ENCODE assay signal across 8 cellular contexts in the genomic region with DNA sequence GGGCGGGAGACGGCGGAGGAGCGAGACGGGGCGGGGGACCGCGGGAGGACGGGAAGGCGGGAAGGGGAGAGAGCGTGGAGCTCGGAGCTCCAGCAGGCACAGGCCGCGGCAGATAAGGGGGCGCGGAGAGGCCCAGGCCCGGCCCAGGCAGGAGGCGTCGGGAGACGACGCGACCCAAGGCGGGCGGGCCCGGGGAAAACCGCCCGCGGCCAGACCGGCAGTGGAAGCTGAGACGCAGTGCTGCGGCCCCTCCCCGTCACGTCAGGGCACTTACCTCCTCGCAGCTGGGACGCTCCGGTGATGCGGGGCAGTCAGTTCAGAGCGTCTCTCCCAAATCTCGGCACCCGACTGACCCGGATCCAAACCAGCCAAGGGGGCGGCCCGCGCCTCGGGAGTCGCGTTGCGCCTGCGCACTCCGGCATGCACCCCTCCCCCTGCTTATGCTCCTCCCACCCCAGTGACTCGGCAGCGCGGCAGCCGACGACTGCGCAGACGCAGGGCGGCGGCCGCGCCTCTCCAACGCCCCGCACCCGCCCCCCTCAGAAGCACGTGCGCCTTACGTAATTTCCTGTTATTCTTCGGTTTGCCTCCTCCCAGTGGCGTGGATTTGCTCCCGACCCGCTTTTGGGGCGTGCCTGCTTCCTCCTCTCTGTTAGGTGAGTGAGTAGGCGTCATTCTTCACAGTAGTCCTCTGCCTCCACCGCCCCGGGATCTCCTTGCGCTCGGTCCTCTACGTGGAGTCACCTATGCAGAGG. TPM values are rescaled to one million over a fixed set of nuclear protein-coding genes. Genes with fewer than 3 reads are reported as not detected.
DNase-seq lines count a peak whose midpoint lies in the region; ATAC-seq and TF ChIP-seq lines count a peak whose summit lies in the region.

A gene (minus strand): TSS at position 350 of the 755 bp plus-strand sequence. CDS start 3,814 bp downstream, outside the sequence.

- ATAC-seq in HG03432 (IDR thresholded peaks at IDR 0.05; ENCODE audit: unreplicated experiment): peak; percentile 82

- peak within 1 kb of the TSS; percentile 84 for H3K4me3 ChIP-seq in kidney epithelial cell (ENCODE audit: low read depth, low read length)

- peak; percentile 66 for TF ChIP-seq POLR2A in GM19099 (IDR thresholded peaks at IDR 0.05; ENCODE audit: extremely low read depth, insufficient read length, low read depth)

- H3K27me3 ChIP-seq in kidney epithelial cell (ENCODE audit: control insufficient read depth, insufficient read depth, low read length): no peaks in the 10 kb centered on the region

- no peak for TF ChIP-seq CTCF in kidney epithelial cell (IDR thresholded peaks at IDR 0.05; ENCODE audit: insufficient read depth, low read length, poor library complexity, severe bottlenecking)

- DNase-seq in AG20443 (ENCODE audit: low spot score) (peak; percentile 100), NCI-H510A (lab: John Stamatoyannopoulos, UW) (peak; percentile 94), cerebellum (ENCODE audit: low spot score) (peak; percentile 99), kidney epithelial cell (ENCODE audit: low read depth) (peak; percentile 85)
- peak; percentile 98 for DNase-seq in activated CD4-positive, alpha-beta T cell treated with anti-CD3 and anti-CD28 coated beads for 1 hour
- DNase-seq in stimulated activated CD4-positive, alpha-beta T cell treated with anti-CD3 and anti-CD28 coated beads, Interleukin-15, amount 100 ng/mL, for 48 hours (ENCODE audit: low read depth in 2 of 2): peak; percentile 93 to 95

- no peaks in the 10 kb centered on the region for H3K36me3 ChIP-seq in kidney epithelial cell (ENCODE audit: control insufficient read depth, insufficient read depth, low read length)

RNA-seq across cellular contexts. Expression of the gene that starts here (rescaled TPM):
- total RNA-seq in cerebellum: 21.7 TPM
- 36.4 and 38.1 TPM in 2 replicates for total RNA-seq in kidney epithelial cell

Comparison
In these comparisons a context has a peak if more than half of its experiments do, and no peak if none do; other contexts are left out.
1. Peak in every context shown above with its lines: DNase-seq, ATAC-seq and H3K4me3 ChIP-seq.